ENCODE assay signal across 8 cellular contexts in the genomic region with DNA sequence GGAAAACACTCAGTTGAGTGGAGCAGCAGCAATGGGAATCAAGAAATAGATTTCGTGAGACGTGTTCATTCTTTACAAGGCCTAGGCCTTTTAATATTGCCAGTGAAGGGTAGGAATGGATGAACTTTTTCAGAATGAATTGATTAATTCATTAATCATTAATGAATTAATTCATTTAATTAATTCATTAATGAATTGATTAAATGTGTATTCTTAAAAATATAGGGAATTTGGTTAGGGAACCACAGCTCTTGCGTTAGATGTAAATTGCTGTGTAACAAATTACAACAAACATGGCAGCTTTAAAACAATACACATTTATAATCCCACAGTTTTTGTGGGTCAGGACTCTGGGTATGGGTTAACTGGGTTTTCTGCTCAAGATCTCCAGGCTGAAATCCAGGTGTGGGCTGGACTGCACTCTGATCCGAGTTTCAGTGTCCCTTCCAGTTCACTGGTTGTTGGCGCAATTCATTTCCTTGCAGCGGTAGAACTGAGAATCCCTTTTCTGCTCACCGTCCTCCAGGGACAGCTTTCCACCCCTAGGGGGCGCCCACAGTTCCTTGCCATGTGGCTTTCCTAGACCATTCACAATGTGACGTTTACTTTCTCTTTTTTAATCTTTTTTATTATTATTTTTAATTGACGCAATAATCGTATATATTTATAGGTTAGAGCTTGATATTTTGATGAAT. TPM values are rescaled to one million over a fixed set of nuclear protein-coding genes. Genes with fewer than 3 reads are reported as not detected.
DNase-seq lines count a peak whose midpoint lies in the region; ATAC-seq lines count a peak whose summit lies in the region.

No MANE protein-coding gene starts in this region.

- no peak overlapping the region for H3K4me3 Mint-ChIP-seq in memory B cell

- H3K27ac Mint-ChIP-seq in memory B cell, result no peak overlapping the region

- H3K4me1 Mint-ChIP-seq in memory B cell, result no peaks in the 10 kb centered on the region

- ATAC-seq in HG02642 (IDR thresholded peaks at IDR 0.05; ENCODE audit: poor library complexity, unreplicated experiment) (peak; percentile 84), memory B cell (ENCODE audit: low read depth) (peak; percentile 82)

- H3K36me3 Mint-ChIP-seq in memory B cell, result peaks cover 2% of the 10 kb centered on the region

- DNase-seq in SIG-M5 treated with dmso at 0.1 percent for 504 hours (lab: John Stamatoyannopoulos, UW; ENCODE audit: unreplicated experiment) (peak; percentile 100), SIG-M5 (lab: John Stamatoyannopoulos, UW) (no peak), NCI-H2107 treated with DMSO at 0.1 percent for 48 hours (lab: John Stamatoyannopoulos, UW; ENCODE audit: unreplicated experiment) (peak; percentile 36), dermis microvascular lymphatic vessel endothelial cell (ENCODE audit: low read depth in 2 of 2) (peak; percentile 28 to 64), memory B cell (ENCODE audit: low spot score in 2 of 2) (peak; percentile 57 to 66)
- DNase-seq in activated CD4-positive, alpha-beta T cell treated with anti-CD3 and anti-CD28 coated beads for 48 hours, result peak; percentile 90
- DNase-seq in stimulated activated CD8-positive, alpha-beta memory T cell treated with anti-CD3 and anti-CD28 coated beads, Interleukin-4, amount 100 ng/mL, for 1 hour (ENCODE audit: low read depth in 2 of 2, low spot score in 1 of 2), result peak; percentile 34 to 51

- no peaks in the 10 kb centered on the region for H3K9me3 Mint-ChIP-seq in memory B cell

- peaks cover 8% of the 10 kb centered on the region for H3K27me3 Mint-ChIP-seq in memory B cell

RNA-seq across cellular contexts. Expression of gene BCAS1, which starts 32.8 kb away (rescaled TPM):
- total RNA-seq in dermis microvascular lymphatic vessel endothelial cell, result not detected in 2 replicates
